Comparison of ENCODE assay signal across 13 cellular contexts in the genomic region with DNA sequence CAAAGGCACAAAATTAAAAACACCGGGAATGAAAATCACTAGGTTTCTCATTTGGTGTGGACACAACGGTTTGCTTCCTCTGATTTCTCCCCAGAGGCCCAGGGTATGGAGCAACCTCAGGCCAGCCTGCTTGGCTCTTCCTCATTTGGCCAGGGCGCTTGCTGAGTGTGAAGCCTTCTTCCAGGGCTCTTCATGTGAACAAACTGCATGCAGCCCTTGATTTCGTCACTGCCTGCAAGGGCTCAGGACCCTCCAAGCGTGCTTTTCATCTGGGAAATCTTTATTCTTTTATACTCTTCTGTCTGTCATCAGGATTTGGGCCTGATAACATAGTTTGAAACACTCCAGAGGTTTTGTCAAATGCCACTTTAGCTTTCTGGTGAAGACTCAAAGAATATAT.
DNase-seq lines count a peak whose midpoint lies in the region; ATAC-seq and TF ChIP-seq lines count a peak whose summit lies in the region.
"Had no signal": no experiment of that assay in that cellular context is flagged by ENCODE, and none has a peak within 500 bp of the region (broad histone marks: within the 10 kb centered on the region; RNA-seq: fewer than 3 reads in every experiment).

No MANE protein-coding gene starts in this region.

- ATAC-seq in left ventricle myocardium superior (peak; percentile 97), GM18505 (IDR thresholded peaks at IDR 0.05; ENCODE audit: unreplicated experiment) (no peak)
- ATAC-seq: K562, T-cell had no signal

- no peak overlapping the region for H3K9ac ChIP-seq in GM23248

- H3K4me2 ChIP-seq in GM23248 (ENCODE audit: unreplicated experiment) = no peak overlapping the region

- H3K4me1 Mint-ChIP-seq in activated T-cell treated with anti-CD3 and anti-CD28 coated beads, Interleukin-2, amount 50 U/mL, for 24 hours (ENCODE audit: low read depth) = no peaks in the 10 kb centered on the region
- H3K4me1 Mint-ChIP-seq: T-cell had no signal

- H3K27me3 ChIP-seq in GM23248 (replicated peaks; ENCODE audit: insufficient read depth) (no peaks in the 10 kb centered on the region), ascending aorta (no peaks in the 10 kb centered on the region)
- H3K27me3 ChIP-seq: breast epithelium had no signal

- TF ChIP-seq CTCF in ascending aorta (IDR thresholded peaks at IDR 0.05) = no peak

- in situ Hi-C loops in GM23248 (cut with MboI) = no loop called here

- no peaks in the 10 kb centered on the region for H3F3A ChIP-seq in GM23248 (ENCODE audit: insufficient read depth)

- H3K9me3 ChIP-seq in GM23248 (ENCODE audit: low read depth) (no peaks in the 10 kb centered on the region), ascending aorta (no peaks in the 10 kb centered on the region)
- H3K9me3 ChIP-seq: breast epithelium had no signal

- H3K36me3 ChIP-seq in GM23248 (ENCODE audit: low read depth) = no peaks in the 10 kb centered on the region
- H3K36me3 ChIP-seq in ascending aorta = no peaks in the 10 kb centered on the region
- H3K36me3 ChIP-seq: breast epithelium had no signal

- TF ChIP-seq POLR2A in GM18505 (IDR thresholded peaks at IDR 0.05; ENCODE audit: borderline replicate concordance, extremely low read depth, insufficient read depth, insufficient read length) = no peak

- no peak overlapping the region for H3K4me3 ChIP-seq in GM23248
- H3K4me3 ChIP-seq in ascending aorta = no peak overlapping the region
- H3K4me3 ChIP-seq: breast epithelium, K562 had no signal

- H3K4me1 ChIP-seq in GM23248 (ENCODE audit: insufficient read depth) (no peaks in the 10 kb centered on the region), ascending aorta (no peaks in the 10 kb centered on the region)
- H3K4me1 ChIP-seq: breast epithelium had no signal

- 32 to 39% methylated on average over 5 of the region's 5 CpGs for WGBS in GM23248 (ENCODE audit: low coverage in 1 of 2, low lambda C conversion rate in 2 of 2, missing lambda C conversion rate in 2 of 2), 2 experiments

- H2AFZ ChIP-seq in GM23248 = no peak overlapping the region

- H3K9me2 ChIP-seq in GM23248 (ENCODE audit: insufficient read depth) = no peaks in the 10 kb centered on the region

- no peaks in the 10 kb centered on the region for H4K20me1 ChIP-seq in GM23248 (ENCODE audit: insufficient read depth)

- H3K27ac ChIP-seq in GM23248 (no peak overlapping the region), ascending aorta (no peak overlapping the region)
- H3K27ac ChIP-seq: breast epithelium had no signal

- intact Hi-C loops in ascending aorta (cut with DNase I) (no loop called here), left ventricle myocardium superior (cut with micrococcal nuclease) (no loop called here)

- H3K27me3 Mint-ChIP-seq in activated T-cell treated with anti-CD3 and anti-CD28 coated beads, Interleukin-2, amount 50 U/mL, for 24 hours = no peaks in the 10 kb centered on the region

- H3K9me3 Mint-ChIP-seq in activated T-cell treated with anti-CD3 and anti-CD28 coated beads, Interleukin-2, amount 50 U/mL, for 24 hours = no peaks in the 10 kb centered on the region

- no peaks in the 10 kb centered on the region for H3K36me3 Mint-ChIP-seq in activated T-cell treated with anti-CD3 and anti-CD28 coated beads, Interleukin-2, amount 50 U/mL, for 24 hours (ENCODE audit: low read depth)
- H3K36me3 Mint-ChIP-seq: T-cell had no signal

- no peak overlapping the region for H3K27ac Mint-ChIP-seq in activated T-cell treated with anti-CD3 and anti-CD28 coated beads, Interleukin-2, amount 50 U/mL, for 24 hours
- H3K27ac Mint-ChIP-seq: T-cell had no signal

- H3K4me3 Mint-ChIP-seq in activated T-cell treated with anti-CD3 and anti-CD28 coated beads, Interleukin-2, amount 50 U/mL, for 24 hours = no peak overlapping the region
- H3K4me3 Mint-ChIP-seq: T-cell had no signal

- no peaks in the 10 kb centered on the region for H3K79me2 ChIP-seq in GM23248 (ENCODE audit: insufficient read depth)

- peak; percentile 42 for DNase-seq in GM23248
- DNase-seq in ascending aorta (ENCODE audit: low spot score in 2 of 2) = peak; percentile 18 to 81
- peak; percentile 79 for DNase-seq in left ventricle myocardium superior
- DNase-seq in stromal cell of bone marrow (ENCODE audit: low read depth) = peak; percentile 68
- DNase-seq in HCEC 1CT = no peak
- no peak for DNase-seq in activated T-cell treated with anti-CD3 and anti-CD28 coated beads, Interleukin-2, amount 50 U/mL, for 24 hours
- no peak for DNase-seq in NCI-H187 treated with DMSO at 0.1 percent for 48 hours (lab: John Stamatoyannopoulos, UW)
- DNase-seq: activated CD4-positive, alpha-beta T cell treated with anti-CD3 and anti-CD28 coated beads for 4 hours; NCI-H187 had no signal

Comparison
In these comparisons a context has a peak if more than half of its experiments do, and no peak if none do; other contexts are left out.
1. DNase-seq: peak in GM23248 (single experiment), ascending aorta (2 of 2), left ventricle myocardium superior (single experiment) and stromal cell of bone marrow (single experiment); none in HCEC 1CT (single experiment), activated T-cell treated with anti-CD3 and anti-CD28 coated beads, Interleukin-2, amount 50 U/mL, for 24 hours (single experiment) and NCI-H187 treated with DMSO at 0.1 percent for 48 hours (single experiment).